1 cellular context compared by ENCODE assay signal in the genomic region with DNA sequence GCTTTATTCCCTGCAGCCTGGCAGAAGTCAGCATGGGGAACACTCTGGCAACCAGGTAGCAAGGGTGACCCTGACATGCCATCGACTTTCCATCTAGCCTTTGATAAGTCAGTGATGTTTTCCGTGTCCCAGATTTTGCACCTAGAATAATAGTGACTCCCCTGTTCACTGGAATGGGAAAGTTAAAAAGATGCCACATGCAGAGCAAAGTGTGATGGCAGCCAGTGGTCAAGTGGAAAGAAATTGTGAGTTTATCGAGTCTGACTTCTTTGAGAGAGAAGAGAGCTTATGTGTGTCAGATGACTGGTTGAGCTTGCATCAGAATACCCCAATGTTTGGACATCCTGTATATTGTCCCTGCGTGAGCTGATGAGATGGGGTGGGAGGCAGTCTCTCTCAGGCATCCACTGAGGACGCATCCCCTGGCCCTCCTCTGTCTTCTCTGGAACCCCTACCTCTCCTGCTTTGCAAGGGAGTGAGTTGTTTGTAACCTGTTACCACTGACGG.
TF ChIP-seq lines count a peak whose summit lies in the region.

No MANE protein-coding gene starts in this region.

TF ChIP-seq in H1, 55 proteins besides CTCF, POLR2A, EP300 and RAD21 (continued from another document):
- TF ChIP-seq SIRT6 (IDR thresholded peaks at IDR 0.05; ENCODE audit: low read length) = no peak
- TF ChIP-seq SIN3A (conservative IDR thresholded peaks at IDR 0.05 in 1 of 2, IDR thresholded peaks at IDR 0.05 in 1 of 2; ENCODE audit: low read depth in 1 of 2, low read length in 2 of 2) = no peak
- no peak for TF ChIP-seq CTBP2 (IDR thresholded peaks at IDR 0.05; ENCODE audit: borderline replicate concordance, insufficient read depth, insufficient read length, low read length)
- no peak for TF ChIP-seq BACH1 (IDR thresholded peaks at IDR 0.05; ENCODE audit: low read length)
- no peak for TF ChIP-seq ASH2L (IDR thresholded peaks at IDR 0.05; ENCODE audit: low read length)
- no peak for TF ChIP-seq SRF (IDR thresholded peaks at IDR 0.05; ENCODE audit: low read depth, low read length)
- no peak for TF ChIP-seq CBX8 (IDR thresholded peaks at IDR 0.05; ENCODE audit: borderline replicate concordance, low read depth, low read length)
- no peak for TF ChIP-seq EGR1 (IDR thresholded peaks at IDR 0.05; ENCODE audit: borderline replicate concordance, low read depth, low read length)
- TF ChIP-seq SUZ12 (IDR thresholded peaks at IDR 0.05; ENCODE audit: low read length) = no peak
- no peak for TF ChIP-seq TEAD4 (IDR thresholded peaks at IDR 0.05; ENCODE audit: low read depth, low read length)
- no peak for TF ChIP-seq ZNF274 (IDR thresholded peaks at IDR 0.05; ENCODE audit: borderline replicate concordance, extremely low read depth, low read length)
- TF ChIP-seq GTF2F1 (IDR thresholded peaks at IDR 0.05; ENCODE audit: borderline replicate concordance, low read depth, low read length) = no peak
- no peak for TF ChIP-seq NRF1 (IDR thresholded peaks at IDR 0.05; ENCODE audit: low read depth, low read length)
TF ChIP-seq in H1: peak in this region for 0.
